10 cellular contexts compared by ENCODE assay signal in the genomic region with DNA sequence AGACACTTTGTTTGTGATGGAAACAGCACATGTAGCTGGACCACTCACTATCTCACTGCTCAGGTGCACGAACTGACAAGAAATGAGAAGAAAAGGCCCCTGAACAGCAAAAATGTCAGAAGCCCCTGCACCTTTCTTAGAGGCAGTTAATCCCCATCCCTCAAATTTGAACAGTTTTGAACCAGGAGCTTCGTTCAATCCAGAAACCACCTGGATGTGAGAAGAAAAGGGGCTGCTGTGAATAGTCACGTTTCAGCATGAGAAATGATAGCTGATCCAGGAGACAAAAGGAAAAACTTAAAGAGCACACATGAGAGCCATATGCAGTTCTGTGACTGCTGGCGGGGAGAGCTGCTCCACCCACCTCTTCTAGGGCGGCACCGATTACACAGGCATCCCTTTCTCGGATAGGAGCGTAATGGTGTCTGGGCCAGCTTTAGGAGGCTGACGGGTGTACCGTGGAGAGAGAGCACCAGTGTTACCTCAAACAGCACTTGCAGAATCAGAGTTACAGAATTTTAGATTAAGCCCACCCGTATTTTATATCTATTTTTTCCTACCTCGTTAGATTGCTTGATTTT.
DNase-seq lines count a peak whose midpoint lies in the region; ATAC-seq lines count a peak whose summit lies in the region.
"Had no signal": no experiment of that assay in that cellular context is flagged by ENCODE, and none has a peak within 500 bp of the region (broad histone marks: within the 10 kb centered on the region; RNA-seq: fewer than 3 reads in every experiment).

No MANE protein-coding gene starts in this region.

- peak overlapping the region; percentile 64 for H3K18ac ChIP-seq in neuronal stem cell (ENCODE audit: low read length)

- ATAC-seq in T-helper 17 cell (peak; percentile 79), GM21786 (IDR thresholded peaks at IDR 0.05; ENCODE audit: unreplicated experiment) (no peak)

- H3K14ac ChIP-seq in neuronal stem cell (ENCODE audit: low read length) = no peak overlapping the region

- H2BK15ac ChIP-seq in neuronal stem cell (ENCODE audit: low read length) = no peak overlapping the region

- H4K8ac ChIP-seq in neuronal stem cell (ENCODE audit: low read depth, low read length) = no peak overlapping the region

- no peak overlapping the region for H2BK5ac ChIP-seq in neuronal stem cell (ENCODE audit: low read length)

- no peak overlapping the region for H3K4ac ChIP-seq in neuronal stem cell (ENCODE audit: low read length)

- no peaks in the 10 kb centered on the region for H3K27me3 ChIP-seq in neuronal stem cell (ENCODE audit: control insufficient read depth in 3 of 3, insufficient read depth in 3 of 3, low read depth in 1 of 3, low read length in 3 of 3)

- no peak overlapping the region for H3K4me3 ChIP-seq in neuronal stem cell (ENCODE audit: low read length in 2 of 2)
- H3K4me3 ChIP-seq: prostate gland, SK-N-MC had no signal

- no peaks in the 10 kb centered on the region for H3K27me3 Mint-ChIP-seq in T-helper 17 cell

- H3K4me2 ChIP-seq in neuronal stem cell (ENCODE audit: insufficient read depth, low read length, poor library complexity, severe bottlenecking) = no peak overlapping the region

- in situ Hi-C loops in KBM-7 (cut with MboI; ENCODE audit: low pct_unique_long_range_greater_than_20kb, low sequenced_read_pairs) = no loop called here

- H2AK5ac ChIP-seq in neuronal stem cell (ENCODE audit: low read depth, low read length) = no peak overlapping the region

- no peak overlapping the region for H2BK120ac ChIP-seq in neuronal stem cell (ENCODE audit: low read depth, low read length)

- no peak overlapping the region for H3K23ac ChIP-seq in neuronal stem cell (ENCODE audit: low read depth, low read length, poor library complexity)

- no peak overlapping the region for H4K91ac ChIP-seq in neuronal stem cell (ENCODE audit: low read depth, low read length, poor library complexity)

- peaks cover 71% of the 10 kb centered on the region for H3K4me1 Mint-ChIP-seq in T-helper 17 cell

- peaks cover 2% of the 10 kb centered on the region for H3K79me1 ChIP-seq in neuronal stem cell (ENCODE audit: low read depth, low read length)

- no peak overlapping the region for H3K27ac ChIP-seq in neuronal stem cell (replicated peaks; ENCODE audit: low read length)
- H3K27ac ChIP-seq: prostate gland, SK-N-MC had no signal

- no peaks in the 10 kb centered on the region for H3K36me3 Mint-ChIP-seq in T-helper 17 cell (ENCODE audit: low read depth)

- no peak overlapping the region for H2BK12ac ChIP-seq in neuronal stem cell (ENCODE audit: low read length)

- H3K27ac Mint-ChIP-seq in T-helper 17 cell = peak overlapping the region; percentile 67

- H2AFZ ChIP-seq in neuronal stem cell (ENCODE audit: low read length) = no peak overlapping the region

- peaks cover 8 to 21% of the 10 kb centered on the region in 2 donors for H3K4me1 ChIP-seq in neuronal stem cell (ENCODE audit: control insufficient read depth in 2 of 2, insufficient read depth in 1 of 2, low read depth in 1 of 2, low read length in 2 of 2)
- H3K4me1 ChIP-seq: prostate gland had no signal

- H3K9ac ChIP-seq in neuronal stem cell (ENCODE audit: low read depth, low read length, poor library complexity) = no peak overlapping the region

- peaks cover 0 to 4% of the 10 kb centered on the region in 2 donors for H3K36me3 ChIP-seq in neuronal stem cell (replicated peaks in 1 of 2; ENCODE audit: control insufficient read depth in 2 of 2, insufficient read depth in 2 of 2, low read length in 2 of 2)
- H3K36me3 ChIP-seq: prostate gland had no signal

- DNase-seq in AG20443 (ENCODE audit: low spot score) (peak; percentile 59), T-helper 17 cell (no peak), cerebellar cortex (ENCODE audit: low spot score) (peak; percentile 58), neuronal stem cell (ENCODE audit: low spot score) (no peak), SHP77 treated with DMSO at 0.1 percent for 48 hours (lab: John Stamatoyannopoulos, UW) (no peak), H4 (ENCODE audit: low spot score) (no peak), KBM-7 (no peak)

- WGBS in neuronal stem cell (ENCODE audit: extremely low coverage in 2 of 2, insufficient read length in 2 of 2, insufficient replicate concordance in 1 of 2), 2 donors = no CpG with 5 or more reads among the region's 12 CpGs

- no peaks in the 10 kb centered on the region for H3K9me3 ChIP-seq in T-helper 17 cell (ENCODE audit: control insufficient read depth, low read length, poor library complexity, severe bottlenecking)
- H3K9me3 ChIP-seq in neuronal stem cell (replicated peaks in 1 of 2; ENCODE audit: control insufficient read depth in 2 of 2, insufficient read depth in 1 of 2, low read depth in 1 of 2, low read length in 2 of 2) = peaks cover 0 to 9% of the 10 kb centered on the region in 2 donors
- H3K9me3 ChIP-seq: prostate gland had no signal

- H3K4me3 Mint-ChIP-seq in T-helper 17 cell = peak overlapping the region; percentile 55

Comparison
In these comparisons a context has a peak if more than half of its experiments do, and no peak if none do; other contexts are left out.
1. DNase-seq: peak in AG20443 (single experiment) and cerebellar cortex (single experiment); none in T-helper 17 cell (0 of 3), neuronal stem cell (single experiment), SHP77 treated with DMSO at 0.1 percent for 48 hours (single experiment), H4 (single experiment) and KBM-7 (single experiment).